1 cellular context compared by ENCODE assay signal in the genomic region with DNA sequence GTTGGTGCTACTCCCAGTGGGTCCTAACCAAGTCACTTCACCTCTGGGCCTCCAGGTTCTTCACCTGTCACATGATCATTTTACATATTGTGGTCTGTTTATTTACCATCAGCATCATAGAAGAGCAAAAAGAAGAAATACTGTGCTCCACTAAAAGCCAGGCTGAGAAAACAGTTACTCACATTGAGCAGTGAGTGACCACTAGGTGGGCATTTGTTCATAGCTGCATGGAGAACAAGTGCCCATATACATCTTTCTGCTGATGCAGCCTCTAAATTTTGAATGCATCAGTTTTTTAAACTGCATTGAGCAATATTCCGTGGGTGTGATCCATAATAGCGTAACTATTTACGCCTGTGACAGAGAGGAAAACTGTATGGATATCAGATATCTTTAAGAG.
TF ChIP-seq lines count a peak whose summit lies in the region.

No MANE protein-coding gene starts in this region.

TF ChIP-seq in GM23338, 12 proteins besides CTCF, POLR2A, EP300 and RAD21 (continued from another document):
- TF ChIP-seq, protein P1, sequence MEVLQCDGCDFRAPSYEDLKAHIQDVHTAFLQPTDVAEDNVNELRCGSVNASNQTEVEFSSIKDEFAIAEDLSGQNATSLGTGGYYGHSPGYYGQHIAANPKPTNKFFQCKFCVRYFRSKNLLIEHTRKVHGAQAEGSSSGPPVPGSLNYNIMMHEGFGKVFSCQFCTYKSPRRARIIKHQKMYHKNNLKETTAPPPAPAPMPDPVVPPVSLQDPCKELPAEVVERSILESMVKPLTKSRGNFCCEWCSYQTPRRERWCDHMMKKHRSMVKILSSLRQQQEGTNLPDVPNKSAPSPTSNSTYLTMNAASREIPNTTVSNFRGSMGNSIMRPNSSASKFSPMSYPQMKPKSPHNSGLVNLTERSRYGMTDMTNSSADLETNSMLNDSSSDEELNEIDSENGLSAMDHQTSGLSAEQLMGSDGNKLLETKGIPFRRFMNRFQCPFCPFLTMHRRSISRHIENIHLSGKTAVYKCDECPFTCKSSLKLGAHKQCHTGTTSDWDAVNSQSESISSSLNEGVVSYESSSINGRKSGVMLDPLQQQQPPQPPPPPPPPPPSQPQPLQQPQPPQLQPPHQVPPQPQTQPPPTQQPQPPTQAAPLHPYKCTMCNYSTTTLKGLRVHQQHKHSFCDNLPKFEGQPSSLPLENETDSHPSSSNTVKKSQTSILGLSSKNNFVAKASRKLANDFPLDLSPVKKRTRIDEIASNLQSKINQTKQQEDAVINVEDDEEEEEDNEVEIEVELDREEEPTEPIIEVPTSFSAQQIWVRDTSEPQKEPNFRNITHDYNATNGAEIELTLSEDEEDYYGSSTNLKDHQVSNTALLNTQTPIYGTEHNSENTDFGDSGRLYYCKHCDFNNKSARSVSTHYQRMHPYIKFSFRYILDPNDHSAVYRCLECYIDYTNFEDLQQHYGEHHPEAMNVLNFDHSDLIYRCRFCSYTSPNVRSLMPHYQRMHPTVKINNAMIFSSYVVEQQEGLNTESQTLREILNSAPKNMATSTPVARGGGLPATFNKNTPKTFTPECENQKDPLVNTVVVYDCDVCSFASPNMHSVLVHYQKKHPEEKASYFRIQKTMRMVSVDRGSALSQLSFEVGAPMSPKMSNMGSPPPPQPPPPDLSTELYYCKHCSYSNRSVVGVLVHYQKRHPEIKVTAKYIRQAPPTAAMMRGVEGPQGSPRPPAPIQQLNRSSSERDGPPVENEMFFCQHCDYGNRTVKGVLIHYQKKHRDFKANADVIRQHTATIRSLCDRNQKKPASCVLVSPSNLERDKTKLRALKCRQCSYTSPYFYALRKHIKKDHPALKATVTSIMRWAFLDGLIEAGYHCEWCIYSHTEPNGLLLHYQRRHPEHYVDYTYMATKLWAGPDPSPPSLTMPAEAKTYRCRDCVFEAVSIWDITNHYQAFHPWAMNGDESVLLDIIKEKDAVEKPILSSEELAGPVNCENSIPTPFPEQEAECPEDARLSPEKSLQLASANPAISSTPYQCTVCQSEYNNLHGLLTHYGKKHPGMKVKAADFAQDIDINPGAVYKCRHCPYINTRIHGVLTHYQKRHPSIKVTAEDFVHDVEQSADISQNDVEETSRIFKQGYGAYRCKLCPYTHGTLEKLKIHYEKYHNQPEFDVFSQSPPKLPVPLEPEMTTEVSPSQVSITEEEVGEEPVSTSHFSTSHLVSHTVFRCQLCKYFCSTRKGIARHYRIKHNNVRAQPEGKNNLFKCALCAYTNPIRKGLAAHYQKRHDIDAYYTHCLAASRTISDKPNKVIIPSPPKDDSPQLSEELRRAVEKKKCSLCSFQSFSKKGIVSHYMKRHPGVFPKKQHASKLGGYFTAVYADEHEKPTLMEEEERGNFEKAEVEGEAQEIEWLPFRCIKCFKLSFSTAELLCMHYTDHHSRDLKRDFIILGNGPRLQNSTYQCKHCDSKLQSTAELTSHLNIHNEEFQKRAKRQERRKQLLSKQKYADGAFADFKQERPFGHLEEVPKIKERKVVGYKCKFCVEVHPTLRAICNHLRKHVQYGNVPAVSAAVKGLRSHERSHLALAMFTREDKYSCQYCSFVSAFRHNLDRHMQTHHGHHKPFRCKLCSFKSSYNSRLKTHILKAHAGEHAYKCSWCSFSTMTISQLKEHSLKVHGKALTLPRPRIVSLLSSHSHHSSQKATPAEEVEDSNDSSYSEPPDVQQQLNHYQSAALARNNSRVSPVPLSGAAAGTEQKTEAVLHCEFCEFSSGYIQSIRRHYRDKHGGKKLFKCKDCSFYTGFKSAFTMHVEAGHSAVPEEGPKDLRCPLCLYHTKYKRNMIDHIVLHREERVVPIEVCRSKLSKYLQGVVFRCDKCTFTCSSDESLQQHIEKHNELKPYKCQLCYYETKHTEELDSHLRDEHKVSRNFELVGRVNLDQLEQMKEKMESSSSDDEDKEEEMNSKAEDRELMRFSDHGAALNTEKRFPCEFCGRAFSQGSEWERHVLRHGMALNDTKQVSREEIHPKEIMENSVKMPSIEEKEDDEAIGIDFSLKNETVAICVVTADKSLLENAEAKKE (CRISPR knock-in tag; IDR thresholded peaks at IDR 0.05): no peak
- TF ChIP-seq STAT1 (IDR thresholded peaks at IDR 0.05; ENCODE audit: unreplicated experiment): no peak
- no peak for TF ChIP-seq ZNF114 (CRISPR knock-in tag; IDR thresholded peaks at IDR 0.05)
